17 cellular contexts compared by ENCODE assay signal in the genomic region with DNA sequence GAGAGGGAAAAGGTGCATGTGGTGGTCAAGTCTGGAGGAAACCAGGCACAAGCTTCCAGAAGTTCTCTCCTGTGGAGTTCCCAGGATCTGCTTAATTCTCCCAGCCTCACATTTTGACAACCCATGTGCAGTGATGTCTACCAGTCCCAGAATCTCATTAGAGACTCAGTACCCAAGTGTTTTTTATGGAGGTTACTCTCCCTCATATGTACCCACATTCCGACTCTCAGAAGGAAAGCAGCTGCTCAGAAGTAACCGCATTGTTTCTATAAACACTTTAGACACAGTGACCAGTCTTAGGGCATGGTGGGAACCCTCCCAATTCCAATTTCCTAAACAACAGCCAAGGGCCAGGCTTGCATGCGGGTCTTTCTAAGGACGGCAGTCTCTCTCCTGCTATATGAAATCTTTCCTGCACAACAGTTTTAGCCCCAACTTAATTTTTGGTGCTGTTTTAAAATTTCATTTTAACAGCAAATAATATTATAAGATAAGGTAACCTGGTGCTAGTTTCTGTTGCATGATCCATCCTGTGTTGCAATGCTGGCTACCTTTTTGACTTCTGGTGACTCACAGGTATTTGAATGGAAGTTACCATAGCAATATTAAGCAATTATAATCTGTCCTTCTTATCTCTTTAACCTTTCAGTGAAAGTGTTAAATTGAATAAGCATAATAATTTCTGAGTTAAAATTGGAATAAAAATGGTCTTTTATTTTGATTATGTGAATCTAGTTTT. TPM values are rescaled to one million over a fixed set of nuclear protein-coding genes. Genes with fewer than 3 reads are reported as not detected.
"Had no signal": no experiment of that assay in that cellular context is flagged by ENCODE, and none has a peak within 500 bp of the region (broad histone marks: within the 10 kb centered on the region; RNA-seq: fewer than 3 reads in every experiment).

No MANE protein-coding gene starts in this region.

RNA-seq across cellular contexts. Expression of gene PROP1, which starts 15.9 kb away (rescaled TPM):
- total RNA-seq: activated CD4-positive, alpha-beta memory T cell treated with anti-CD3 and anti-CD28 coated beads, Interleukin-2, amount 10 ng/mL, durations not matched to agents 7 days and 5 days; activated CD4-positive, alpha-beta T cell treated with anti-CD3 and anti-CD28 coated beads for 36 hours; activated CD4-positive, alpha-beta T cell treated with anti-CD3 and anti-CD28 coated beads, Interleukin-2, amount 10 ng/mL, durations not matched to agents 7 days and 5 days; activated CD8-positive, alpha-beta memory T cell treated with anti-CD3 and anti-CD28 coated beads, Interleukin-2, amount 10 ng/mL, durations not matched to agents 7 days and 5 days; activated CD8-positive, alpha-beta T cell treated with anti-CD3 and anti-CD28 coated beads, Interleukin-2, amount 10 ng/mL, durations not matched to agents 7 days and 5 days; activated naive CD4-positive, alpha-beta T cell treated with anti-CD3 and anti-CD28 coated beads for 36 hours; activated naive CD4-positive, alpha-beta T cell treated with anti-CD3 and anti-CD28 coated beads, Interleukin-2, amount 50 U/mL, for 72 hours; activated naive CD8-positive, alpha-beta T cell treated with anti-CD3 and anti-CD28 coated beads for 36 hours; ascending aorta; breast epithelium; cardiac septum; T-cell; T-helper 1 cell treated with Interleukin-12 subunit alpha and Interleukin-12 subunit beta and Interleukin-4 antibody, amounts not matched to agents 30 ng/mL and 1 ng/mL, for 36 hours; T-helper 17 cell; T-helper 2 cell treated with Interferon-gamma antibody and Interleukin-4, amounts not matched to agents 100 ng/mL and 5 ng/mL, for 36 hours; WTC11 had no signal
- polyA plus RNA-seq: adipose tissue had no signal
